In genomic region chr12:14982986-14983385, GRCh38 we compare ENCODE assay signal across 18 cellular contexts. TPM values are rescaled to one million over a fixed set of nuclear protein-coding genes. Genes with fewer than 3 reads are reported as not detected.
A peak's percentile ranks its signal among the peaks of the same experiment; 100 is the strongest.
DNase-seq lines count a peak whose midpoint lies in the region; ATAC-seq and TF ChIP-seq lines count a peak whose summit lies in the region.
"Had no signal": no experiment of that assay in that cellular context is flagged by ENCODE, and none has a peak within 500 bp of the region (broad histone marks: within the 10 kb centered on the region; RNA-seq: fewer than 3 reads in every experiment).

No MANE protein-coding gene starts in this region.

- CTCF ChIA-PET in CD8-positive, alpha-beta T cell (lab: Charles Lee) = interaction anchor here (0.7 to 1.8 kb wide), 4 partner anchors 11 to 139 kb away, joined by 3 to 6 read pairs (median 3); no protein-coding TSS in a partner anchor
- CTCF ChIA-PET in activated CD8-positive, alpha-beta T cell treated with anti-CD3 and anti-CD28 coated beads for 36 hours (lab: Charles Lee) = interaction anchor here (1.0 to 4.6 kb wide), 6 partner anchors 9 to 137 kb away, joined by 3 to 19 read pairs (median 4); no protein-coding TSS in a partner anchor

- H3K4me3 Mint-ChIP-seq in CD8-positive, alpha-beta T cell = peak overlapping the region; percentile 30
- no peak overlapping the region for H3K4me3 Mint-ChIP-seq in activated CD8-positive, alpha-beta T cell treated with anti-CD3 and anti-CD28 coated beads for 36 hours
- H3K4me3 Mint-ChIP-seq: activated T-cell treated with anti-CD3 and anti-CD28 coated beads, Interleukin-2, amount 50 U/mL, for 4 hours had no signal

- H4K20me1 ChIP-seq in BLaER1 = no peaks in the 10 kb centered on the region

- POLR2A ChIA-PET in CD8-positive, alpha-beta T cell (lab: Charles Lee) = interaction anchor here (0.8 to 1.1 kb wide), 2 partner anchors 20 to 46 kb away, joined by 3 to 4 read pairs; no protein-coding TSS in a partner anchor
- POLR2A ChIA-PET in activated CD8-positive, alpha-beta T cell treated with anti-CD3 and anti-CD28 coated beads for 36 hours (lab: Charles Lee) = interaction anchor here (0.6 to 1.6 kb wide), 4 partner anchors 9 to 67 kb away, joined by 3 to 7 read pairs (median 4); no protein-coding TSS in a partner anchor

- no peak overlapping the region for H3K4me3 ChIP-seq in BLaER1
- H3K4me3 ChIP-seq in CD8-positive, alpha-beta T cell (ENCODE audit: low read depth, low read length) = no peak overlapping the region
- H3K4me3 ChIP-seq: lung, SJSA1 had no signal

- H3K9me3 Mint-ChIP-seq in CD8-positive, alpha-beta T cell = no peaks in the 10 kb centered on the region
- H3K9me3 Mint-ChIP-seq in activated CD8-positive, alpha-beta T cell treated with anti-CD3 and anti-CD28 coated beads for 36 hours = no peaks in the 10 kb centered on the region
- H3K9me3 Mint-ChIP-seq: activated T-cell treated with anti-CD3 and anti-CD28 coated beads, Interleukin-2, amount 50 U/mL, for 4 hours had no signal

- no peak for TF ChIP-seq CTCF in CD8-positive, alpha-beta T cell (IDR thresholded peaks at IDR 0.05)
- no peak for TF ChIP-seq CTCF in activated CD8-positive, alpha-beta T cell treated with anti-CD3 and anti-CD28 coated beads for 36 hours (IDR thresholded peaks at IDR 0.05)

- H3K36me3 Mint-ChIP-seq in CD8-positive, alpha-beta T cell = no peaks in the 10 kb centered on the region
- no peaks in the 10 kb centered on the region for H3K36me3 Mint-ChIP-seq in activated CD8-positive, alpha-beta T cell treated with anti-CD3 and anti-CD28 coated beads for 36 hours (ENCODE audit: low read depth)

- ATAC-seq in CD8-positive, alpha-beta T cell = no peak
- ATAC-seq in HG03442 (IDR thresholded peaks at IDR 0.05; ENCODE audit: unreplicated experiment) = peak; percentile 36
- no peak for ATAC-seq in activated CD8-positive, alpha-beta T cell treated with anti-CD3 and anti-CD28 coated beads for 36 hours
- ATAC-seq: activated T-cell treated with anti-CD3 and anti-CD28 coated beads, Interleukin-2, amount 50 U/mL, for 4 hours; foreskin keratinocyte had no signal

- H3K4me1 Mint-ChIP-seq in CD8-positive, alpha-beta T cell (ENCODE audit: low read depth) = peaks cover 66% of the 10 kb centered on the region
- H3K4me1 Mint-ChIP-seq in activated CD8-positive, alpha-beta T cell treated with anti-CD3 and anti-CD28 coated beads for 36 hours (ENCODE audit: low read depth) = peaks cover 50% of the 10 kb centered on the region

- H3K4me2 ChIP-seq in BLaER1 = peak overlapping the region; percentile 1; the same call in 1 of the 2 replicates

- no peaks in the 10 kb centered on the region for H3K36me3 ChIP-seq in BLaER1
- no peaks in the 10 kb centered on the region for H3K36me3 ChIP-seq in CD8-positive, alpha-beta T cell (ENCODE audit: insufficient read depth, low read length)
- H3K36me3 ChIP-seq: BE2C, SJSA1 had no signal

- H3K27me3 Mint-ChIP-seq in CD8-positive, alpha-beta T cell (ENCODE audit: low read depth) = no peaks in the 10 kb centered on the region
- H3K27me3 Mint-ChIP-seq in activated CD8-positive, alpha-beta T cell treated with anti-CD3 and anti-CD28 coated beads for 36 hours = no peaks in the 10 kb centered on the region

- peak overlapping the region; percentile 14 for H3K27ac Mint-ChIP-seq in CD8-positive, alpha-beta T cell
- H3K27ac Mint-ChIP-seq in activated CD8-positive, alpha-beta T cell treated with anti-CD3 and anti-CD28 coated beads for 36 hours = peak overlapping the region; percentile 51

- H3K27me3 ChIP-seq in BLaER1 = no peaks in the 10 kb centered on the region
- no peaks in the 10 kb centered on the region for H3K27me3 ChIP-seq in CD8-positive, alpha-beta T cell (ENCODE audit: insufficient read depth, low read length)
- H3K27me3 ChIP-seq: BE2C, foreskin keratinocyte, SJSA1 had no signal

- no peak overlapping the region for H3K27ac ChIP-seq in BLaER1
- no peak overlapping the region for H3K27ac ChIP-seq in CD8-positive, alpha-beta T cell (ENCODE audit: low read depth, low read length)
- H3K27ac ChIP-seq: foreskin keratinocyte, SJSA1 had no signal

- H3K4me1 ChIP-seq in BLaER1 = peaks cover 18% of the 10 kb centered on the region
- H3K4me1 ChIP-seq in CD8-positive, alpha-beta T cell (ENCODE audit: insufficient read depth, low read length) = peaks cover 59% of the 10 kb centered on the region
- H3K4me1 ChIP-seq: BE2C, foreskin keratinocyte, SJSA1 had no signal

- intact Hi-C loops in CD8-positive, alpha-beta T cell (cut with DNase I, micrococcal nuclease) = loop anchor here in 1 of 2 experiments (5.0 kb wide), 1 partner anchor 1981 kb away; the partner anchor contains the start of gene HEBP1
- intact Hi-C loops in activated CD8-positive, alpha-beta T cell treated with anti-CD3 and anti-CD28 coated beads for 36 hours (cut with micrococcal nuclease) = loop anchor here (2.0 kb wide), 1 partner anchor 14 kb away; no protein-coding TSS in a partner anchor
- intact Hi-C loops in cardiac septum (cut with DNase I) = no loop called here

- no peak for DNase-seq in CD8-positive, alpha-beta T cell
- DNase-seq in activated CD8-positive, alpha-beta T cell treated with anti-CD3 and anti-CD28 coated beads for 36 hours = no peak
- no peak for DNase-seq in hypothalamus (lab: John Stamatoyannopoulos, UW)
- DNase-seq in cardiac septum (ENCODE audit: low spot score) = no peak
- no peak for DNase-seq in NCI-H1417 (lab: John Stamatoyannopoulos, UW)
- no peak for DNase-seq in mucosa of gallbladder (ENCODE audit: low spot score)
- DNase-seq: activated T-cell treated with anti-CD3 and anti-CD28 coated beads, Interleukin-2, amount 50 U/mL, for 4 hours; BE2C; foreskin keratinocyte; NCI-H1048; NCI-H2171; NK-92 treated with Interleukin-12 subunit alpha and Interleukin-12 subunit beta, amount 100 ng/mL, for 24 hours had no signal

- no peak overlapping the region for H3K9ac ChIP-seq in BLaER1

- no peaks in the 10 kb centered on the region for H3K9me3 ChIP-seq in BLaER1
- no peaks in the 10 kb centered on the region for H3K9me3 ChIP-seq in CD8-positive, alpha-beta T cell (ENCODE audit: low read length)
- H3K9me3 ChIP-seq: BE2C, SJSA1 had no signal

RNA-seq across cellular contexts. Expression of gene PDE6H, which starts 10.1 kb away (rescaled TPM):
- total RNA-seq in CD8-positive, alpha-beta T cell = not detected
- total RNA-seq in activated CD8-positive, alpha-beta T cell treated with anti-CD3 and anti-CD28 coated beads for 36 hours = not detected
- total RNA-seq in cardiac septum (not detected), mucosa of gallbladder (not detected)
- total RNA-seq: activated T-cell treated with anti-CD3 and anti-CD28 coated beads, Interleukin-2, amount 50 U/mL, for 4 hours; foreskin keratinocyte; HT-29; SJSA1; skeletal muscle tissue had no signal

RNA-seq across cellular contexts. Expression of gene ARHGDIB, which starts 21.6 kb away (rescaled TPM):
- total RNA-seq in CD8-positive, alpha-beta T cell = 100 to 1,000 TPM; 769 to 790 TPM
- total RNA-seq in activated CD8-positive, alpha-beta T cell treated with anti-CD3 and anti-CD28 coated beads for 36 hours = 100 to 1,000 TPM; 765 to 771 TPM
- total RNA-seq in cardiac septum (45.1 TPM), mucosa of gallbladder (86.1 TPM)

RNA-seq across cellular contexts. Expression of gene ERP27, which starts 44.6 kb away (rescaled TPM):
- total RNA-seq in CD8-positive, alpha-beta T cell = 10 to 100 TPM in 1 of 2 experiments, 1 to 10 TPM in 1; 9.5 to 11.1 TPM
- total RNA-seq in activated CD8-positive, alpha-beta T cell treated with anti-CD3 and anti-CD28 coated beads for 36 hours = 1 to 10 TPM; 2.3 to 3.4 TPM
- total RNA-seq in cardiac septum = 0.11 TPM
- 0.49 TPM for total RNA-seq in mucosa of gallbladder
- total RNA-seq: SJSA1, skeletal muscle tissue had no signal
